1 cellular context compared by ENCODE assay signal in the genomic region with DNA sequence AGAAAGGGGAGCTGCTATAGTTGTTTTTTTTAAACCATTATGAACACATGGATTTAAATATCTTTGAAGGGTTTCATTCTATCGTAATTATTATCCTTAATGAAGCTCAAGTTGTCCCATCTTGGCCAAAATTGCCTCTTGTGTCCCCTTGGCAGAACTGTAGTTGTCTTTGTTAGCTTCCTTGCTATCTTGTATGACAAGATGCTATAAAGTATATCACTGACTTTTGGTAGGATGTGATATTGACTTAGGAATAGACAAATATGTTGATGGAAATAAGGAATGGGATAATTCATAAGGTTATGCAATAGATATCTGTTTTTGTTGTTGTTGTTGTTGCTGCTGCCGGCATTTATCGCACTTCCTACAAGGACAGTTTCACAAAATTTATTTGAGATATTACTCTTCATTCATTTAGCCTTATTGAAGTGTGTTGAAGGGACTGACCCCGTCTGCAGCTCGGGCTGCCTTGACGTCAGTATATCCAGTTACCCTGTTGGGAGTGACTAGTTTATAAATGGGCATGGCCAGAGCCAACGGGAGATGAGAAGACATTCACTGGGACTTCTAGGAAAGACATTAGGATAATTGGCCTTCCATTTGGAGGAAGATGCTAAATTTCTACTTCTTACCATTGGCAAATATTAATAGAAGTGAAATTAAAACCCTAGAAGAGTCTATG.
TF ChIP-seq lines count a peak whose summit lies in the region.

No MANE protein-coding gene starts in this region.

TF ChIP-seq in K562, 482 proteins besides CTCF, POLR2A, EP300 and RAD21:
- TF ChIP-seq ZNF175 (CRISPR knock-in tag; IDR thresholded peaks at IDR 0.05; ENCODE audit: low read depth) = peak; percentile 64; the same call in 1 of the 2 replicates
- no peak for TF ChIP-seq OTX1 (CRISPR knock-in tag; IDR thresholded peaks at IDR 0.05)
- TF ChIP-seq ZNF589 (CRISPR knock-in tag; IDR thresholded peaks at IDR 0.05; ENCODE audit: low read depth) = peak; percentile 68
- no peak for TF ChIP-seq E2F3 (CRISPR knock-in tag; IDR thresholded peaks at IDR 0.05)
- no peak for TF ChIP-seq THRAP3 (IDR thresholded peaks at IDR 0.05; ENCODE audit: borderline replicate concordance)
- TF ChIP-seq MTA1 (IDR thresholded peaks at IDR 0.05; ENCODE audit: borderline replicate concordance) = no peak
- TF ChIP-seq DMBX1 (CRISPR knock-in tag; IDR thresholded peaks at IDR 0.05; ENCODE audit: borderline replicate concordance) = no peak
- TF ChIP-seq TEAD1 (CRISPR knock-in tag; IDR thresholded peaks at IDR 0.05) = no peak
- TF ChIP-seq STAT5A (IDR thresholded peaks at IDR 0.05; ENCODE audit: borderline replicate concordance, low read length) = no peak
- TF ChIP-seq CEBPG (CRISPR knock-in tag; IDR thresholded peaks at IDR 0.05) = no peak
- peak in 1 of 2 experiments; percentile 24; a peak in 2 of 4 replicates for TF ChIP-seq CEBPG (tag; conservative IDR thresholded peaks at IDR 0.05 in 1 of 2, IDR thresholded peaks at IDR 0.05 in 1 of 2)
- TF ChIP-seq, protein P1, sequence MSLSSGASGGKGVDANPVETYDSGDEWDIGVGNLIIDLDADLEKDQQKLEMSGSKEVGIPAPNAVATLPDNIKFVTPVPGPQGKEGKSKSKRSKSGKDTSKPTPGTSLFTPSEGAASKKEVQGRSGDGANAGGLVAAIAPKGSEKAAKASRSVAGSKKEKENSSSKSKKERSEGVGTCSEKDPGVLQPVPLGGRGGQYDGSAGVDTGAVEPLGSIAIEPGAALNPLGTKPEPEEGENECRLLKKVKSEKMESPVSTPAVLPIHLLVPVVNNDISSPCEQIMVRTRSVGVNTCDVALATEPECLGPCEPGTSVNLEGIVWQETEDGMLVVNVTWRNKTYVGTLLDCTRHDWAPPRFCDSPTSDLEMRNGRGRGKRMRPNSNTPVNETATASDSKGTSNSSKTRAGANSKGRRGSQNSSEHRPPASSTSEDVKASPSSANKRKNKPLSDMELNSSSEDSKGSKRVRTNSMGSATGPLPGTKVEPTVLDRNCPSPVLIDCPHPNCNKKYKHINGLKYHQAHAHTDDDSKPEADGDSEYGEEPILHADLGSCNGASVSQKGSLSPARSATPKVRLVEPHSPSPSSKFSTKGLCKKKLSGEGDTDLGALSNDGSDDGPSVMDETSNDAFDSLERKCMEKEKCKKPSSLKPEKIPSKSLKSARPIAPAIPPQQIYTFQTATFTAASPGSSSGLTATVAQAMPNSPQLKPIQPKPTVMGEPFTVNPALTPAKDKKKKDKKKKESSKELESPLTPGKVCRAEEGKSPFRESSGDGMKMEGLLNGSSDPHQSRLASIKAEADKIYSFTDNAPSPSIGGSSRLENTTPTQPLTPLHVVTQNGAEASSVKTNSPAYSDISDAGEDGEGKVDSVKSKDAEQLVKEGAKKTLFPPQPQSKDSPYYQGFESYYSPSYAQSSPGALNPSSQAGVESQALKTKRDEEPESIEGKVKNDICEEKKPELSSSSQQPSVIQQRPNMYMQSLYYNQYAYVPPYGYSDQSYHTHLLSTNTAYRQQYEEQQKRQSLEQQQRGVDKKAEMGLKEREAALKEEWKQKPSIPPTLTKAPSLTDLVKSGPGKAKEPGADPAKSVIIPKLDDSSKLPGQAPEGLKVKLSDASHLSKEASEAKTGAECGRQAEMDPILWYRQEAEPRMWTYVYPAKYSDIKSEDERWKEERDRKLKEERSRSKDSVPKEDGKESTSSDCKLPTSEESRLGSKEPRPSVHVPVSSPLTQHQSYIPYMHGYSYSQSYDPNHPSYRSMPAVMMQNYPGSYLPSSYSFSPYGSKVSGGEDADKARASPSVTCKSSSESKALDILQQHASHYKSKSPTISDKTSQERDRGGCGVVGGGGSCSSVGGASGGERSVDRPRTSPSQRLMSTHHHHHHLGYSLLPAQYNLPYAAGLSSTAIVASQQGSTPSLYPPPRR (CRISPR knock-in tag; IDR thresholded peaks at IDR 0.05; ENCODE audit: borderline replicate concordance) = no peak
- no peak for TF ChIP-seq MED1 (CRISPR knock-in tag; IDR thresholded peaks at IDR 0.05; ENCODE audit: borderline replicate concordance)
- no peak for TF ChIP-seq ARID4B (CRISPR knock-in tag; IDR thresholded peaks at IDR 0.05)
- no peak for TF ChIP-seq KAT2B (IDR thresholded peaks at IDR 0.05; ENCODE audit: low read depth, low read length)
